Comparison of ENCODE assay signal across 27 cellular contexts in genomic region chr5:150246835-150247234, GRCh38. TPM values are rescaled to one million over a fixed set of nuclear protein-coding genes. Genes with fewer than 3 reads are reported as not detected.
DNase-seq lines count a peak whose midpoint lies in the region; ATAC-seq, FAIRE-seq and TF ChIP-seq lines count a peak whose summit lies in the region.
"Had no signal": no experiment of that assay in that cellular context is flagged by ENCODE, and none has a peak within 500 bp of the region (broad histone marks: within the 10 kb centered on the region; RNA-seq: fewer than 3 reads in every experiment).

No MANE protein-coding gene starts in this region.

- no peak overlapping the region for H2BK120ac ChIP-seq in H9 (ENCODE audit: low read depth, low read length, poor library complexity, severe bottlenecking)

- H3K79me1 ChIP-seq in H9 (ENCODE audit: insufficient read depth, low read depth, low read length, poor library complexity, severe bottlenecking), result no peaks in the 10 kb centered on the region

- H3K9me3 Mint-ChIP-seq in MCF 10A (ENCODE audit: unreplicated experiment) (no peaks in the 10 kb centered on the region), H9 (no peaks in the 10 kb centered on the region)
- H3K9me3 Mint-ChIP-seq: CD4-positive, alpha-beta T cell; GM23338 had no signal

- H3K36me3 Mint-ChIP-seq in MCF 10A (ENCODE audit: insufficient read depth, unreplicated experiment), result no peaks in the 10 kb centered on the region
- no peaks in the 10 kb centered on the region; a peak in 1 of 7 replicates for H3K36me3 Mint-ChIP-seq in H9 (ENCODE audit: insufficient read depth in 1 of 3, low read depth in 3 of 3)

- no peaks in the 10 kb centered on the region for H3K9me1 ChIP-seq in K562 (ENCODE audit: control insufficient read depth, insufficient read depth, low read length)

- TF ChIP-seq CTCF in MCF 10A (IDR thresholded peaks at IDR 0.05; ENCODE audit: unreplicated experiment) (no peak), breast epithelium (IDR thresholded peaks at IDR 0.05) (no peak), K562 (IDR thresholded peaks at IDR 0.05 in 2 of 3, conservative IDR thresholded peaks at IDR 0.05 in 1 of 3; ENCODE audit: insufficient read depth in 2 of 3, low read depth in 1 of 3, low read length in 3 of 3) (no peak), H9 (conservative IDR thresholded peaks at IDR 0.05) (no peak)

- H3K27ac ChIP-seq in breast epithelium (no peak overlapping the region), K562 (ENCODE audit: extremely low read depth, low read depth, low read length) (no peak overlapping the region), skeletal muscle tissue (ENCODE audit: low read depth, low read length) (peak overlapping the region; percentile 99), H9 (ENCODE audit: insufficient read length, low read depth, low read length) (no peak overlapping the region)
- H3K27ac ChIP-seq: 22Rv1, BLaER1, KMS-11 had no signal

- CTCF ChIA-PET in MCF 10A (lab: Yijun Ruan, JAX), result interaction anchor here (0.7 to 2.6 kb wide), 10 partner anchors 8 to 118 kb away, joined by 3 to 16 read pairs (median 4); no protein-coding TSS in a partner anchor
- CTCF ChIA-PET in K562 (lab: Yijun Ruan, JAX; ENCODE audit: low intra/inter-chr PET ratio), result no interaction called here

- no peak for ATAC-seq in K562

- H3K36me3 ChIP-seq in breast epithelium, result no peaks in the 10 kb centered on the region
- H3K36me3 ChIP-seq in K562 (ENCODE audit: control insufficient read depth, insufficient read depth, low read length), result no peaks in the 10 kb centered on the region
- H3K36me3 ChIP-seq in skeletal muscle tissue (ENCODE audit: control insufficient read depth in 3 of 3, insufficient read depth in 3 of 3, low read length in 3 of 3), result peaks cover 0 to 1% (median 0%) of the 10 kb centered on the region in 3 donors
- H3K36me3 ChIP-seq: BLaER1 had no signal

- intact Hi-C loops in MCF 10A (cut with micrococcal nuclease), result no loop called here
- intact Hi-C loops in breast epithelium (cut with DNase I; ENCODE audit: low total_unique reads), result no loop called here
- intact Hi-C loops in K562 (cut with micrococcal nuclease), result no loop called here

- DNase-seq in MCF 10A (ENCODE audit: unreplicated experiment), result peak; percentile 34
- DNase-seq in breast epithelium (ENCODE audit: low spot score in 2 of 2), result no peak
- DNase-seq in K562 (ENCODE audit: extremely low read depth in 1 of 4, low spot score in 3 of 4), result peak in 1 of 4 experiments; percentile 29
- peak; percentile 49 for DNase-seq in myocyte (ENCODE audit: low read depth)
- no peak for DNase-seq in SK-N-DZ (ENCODE audit: low spot score)
- DNase-seq in NCI-H2107 (lab: John Stamatoyannopoulos, UW), result no peak
- DNase-seq in H9, result no peak
- DNase-seq: ACHN; CD4-positive, alpha-beta T cell; COR-L47; HCEC 1CT; NCI-H1694; NCI-H2081; NCI-H2171 treated with DMSO at 0.1 percent for 48 hours; NCI-H526; SHP77 treated with DMSO at 0.1 percent for 48 hours; SK-N-SH had no signal

- H3K4me1 ChIP-seq in breast epithelium (no peaks in the 10 kb centered on the region), K562 (replicated peaks in 1 of 2; ENCODE audit: control insufficient read depth in 2 of 2, insufficient read depth in 2 of 2, low read length in 2 of 2) (peaks cover 22 to 23% of the 10 kb centered on the region in 2 experiments), skeletal muscle tissue (ENCODE audit: control insufficient read depth in 3 of 3, insufficient read depth in 3 of 3, low read length in 3 of 3) (peaks cover 48 to 60% (median 54%) of the 10 kb centered on the region in 3 donors), H9 (ENCODE audit: insufficient read depth, low read length) (no peaks in the 10 kb centered on the region; the same call in 1 of the 2 replicates)

- no peak overlapping the region for H4K5ac ChIP-seq in H9 (ENCODE audit: insufficient read length, low read depth, low read length)

- no peak overlapping the region for H3T11ph ChIP-seq in H9 (ENCODE audit: low read length)

- H3K4me3 Mint-ChIP-seq in MCF 10A (ENCODE audit: unreplicated experiment) (no peak overlapping the region), H9 (no peak overlapping the region)
- H3K4me3 Mint-ChIP-seq: CD4-positive, alpha-beta T cell; GM23338 had no signal

- H4K91ac ChIP-seq in H9 (ENCODE audit: insufficient read length, low read depth, low read length), result no peak overlapping the region

- BruUV-seq in MCF 10A (replicated peaks; lab: Mats Ljungman, UMichigan) (no TSS peak), K562 (replicated peaks; lab: Mats Ljungman, UMichigan) (no TSS peak)

- peak overlapping the region; percentile 76 for H2AFZ ChIP-seq in K562 (ENCODE audit: low read depth, low read length)
- H2AFZ ChIP-seq in H9 (ENCODE audit: low read length), result no peak overlapping the region
- H2AFZ ChIP-seq: GM23338 had no signal

- H4K20me1 ChIP-seq in K562 (replicated peaks; ENCODE audit: control insufficient read depth, insufficient read depth, low read length) (no peaks in the 10 kb centered on the region), H9 (ENCODE audit: control insufficient read depth, insufficient read depth, insufficient read length) (no peaks in the 10 kb centered on the region)
- H4K20me1 ChIP-seq: BLaER1 had no signal

- no peak overlapping the region for H3K4me3 ChIP-seq in breast epithelium
- H3K4me3 ChIP-seq in K562, result no peak overlapping the region
- H3K4me3 ChIP-seq in skeletal muscle tissue (ENCODE audit: low read length in 3 of 3), result peak overlapping the region in 2 of 3 donors; percentile 4 to 49
- H3K4me3 ChIP-seq: BLaER1, GM23338 had no signal

- 0 out of 4 replicates have a peak overlapping the region, but pooled peaks of 1 of the 2 experiments have one; percentile 11 for H3K9ac ChIP-seq in K562 (ENCODE audit: insufficient read depth in 1 of 2, low read depth in 2 of 2, low read length in 2 of 2)
- peak overlapping the region; percentile 39 to 94 (median 88) for H3K9ac ChIP-seq in skeletal muscle tissue (ENCODE audit: low read depth in 1 of 3, low read length in 3 of 3)
- no peak overlapping the region for H3K9ac ChIP-seq in H9 (ENCODE audit: extremely low read depth, insufficient read length, low read length)
- H3K9ac ChIP-seq: BLaER1, KMS-11, SK-N-SH had no signal

- H3K23ac ChIP-seq in H9 (ENCODE audit: insufficient read length, low read depth, low read length), result no peak overlapping the region

- no peak for TF ChIP-seq RAD21 in K562 (CRISPR knock-in tag; conservative IDR thresholded peaks at IDR 0.05 in 1 of 2, IDR thresholded peaks at IDR 0.05 in 1 of 2)

- H2BK5ac ChIP-seq in H9 (ENCODE audit: insufficient read length, low read length), result no peak overlapping the region

- H3K9me3 ChIP-seq in breast epithelium (no peaks in the 10 kb centered on the region), K562 (replicated peaks; ENCODE audit: control insufficient read depth, insufficient read depth, low read depth, low read length) (no peaks in the 10 kb centered on the region), skeletal muscle tissue (ENCODE audit: control insufficient read depth in 3 of 3, low read length in 3 of 3) (no peaks in the 10 kb centered on the region), H9 (ENCODE audit: control insufficient read depth, low read depth, low read length) (no peaks in the 10 kb centered on the region)
- H3K9me3 ChIP-seq: BLaER1, SK-N-SH had no signal

- H3K14ac ChIP-seq in H9 (ENCODE audit: insufficient read depth, low read length), result no peak overlapping the region

- POLR2A ChIA-PET in MCF 10A (lab: Yijun Ruan, JAX), result interaction anchor here (1.4 to 2.0 kb wide), 3 partner anchors 16 to 73 kb away, joined by 4 to 7 read pairs (median 7); no protein-coding TSS in a partner anchor
- POLR2A ChIA-PET in K562 (lab: Yijun Ruan, JAX), result interaction anchor here (0.5 to 1.2 kb wide), 5 partner anchors 9 to 107 kb away, joined by 3 to 5 read pairs (median 3); no protein-coding TSS in a partner anchor

- H3K4me1 Mint-ChIP-seq in MCF 10A (ENCODE audit: insufficient read depth, unreplicated experiment) (peaks cover 7% of the 10 kb centered on the region), H9 (peaks cover 2 to 11% of the 10 kb centered on the region in 2 experiments; a peak in 3 of 4 replicates)

- H3K27me3 ChIP-seq in breast epithelium (no peaks in the 10 kb centered on the region), K562 (ENCODE audit: control insufficient read depth in 2 of 2, insufficient read depth in 2 of 2, low read length in 2 of 2) (peaks cover 15 to 41% of the 10 kb centered on the region in 2 experiments; a peak in 4 of 5 replicates), skeletal muscle tissue (ENCODE audit: control insufficient read depth in 3 of 3, insufficient read depth in 3 of 3, low read length in 3 of 3) (no peaks in the 10 kb centered on the region), H9 (ENCODE audit: insufficient read depth, low read length) (no peaks in the 10 kb centered on the region)
- H3K27me3 ChIP-seq: BLaER1 had no signal

- no peak overlapping the region for H2AK5ac ChIP-seq in H9 (ENCODE audit: insufficient read length, low read length)

- H3K79me2 ChIP-seq in K562 (ENCODE audit: control insufficient read depth, insufficient read depth, low read length), result no peaks in the 10 kb centered on the region
- H3K79me2 ChIP-seq in H9 (ENCODE audit: insufficient read depth, low read length), result no peaks in the 10 kb centered on the region

- no peak overlapping the region for H4K8ac ChIP-seq in H9 (replicated peaks; ENCODE audit: insufficient read length, low read depth, low read length)

- H3K4me2 ChIP-seq in K562 (ENCODE audit: insufficient read depth, low read length) (no peak overlapping the region; the same call in 1 of the 2 replicates), H9 (ENCODE audit: insufficient read depth, insufficient read length, low read length) (no peak overlapping the region)
- H3K4me2 ChIP-seq: BLaER1, GM23338, KMS-11, SK-N-SH had no signal

- FAIRE-seq in K562 (lab: Jason Lieb, UNC), result peak; percentile 15
- FAIRE-seq: GM12892, RCC 7860 had no signal

- no peak overlapping the region for H2BK15ac ChIP-seq in H9 (ENCODE audit: low read depth, low read length)

- no peaks in the 10 kb centered on the region for H3K23me2 ChIP-seq in H9 (ENCODE audit: insufficient read length, low read depth, low read length, poor library complexity, severe bottlenecking)

- no peak overlapping the region for H2BK20ac ChIP-seq in H9 (ENCODE audit: low read depth, low read length, poor library complexity, severe bottlenecking)

- no peak for TF ChIP-seq EP300 in K562 (IDR thresholded peaks at IDR 0.05; ENCODE audit: low read length)

- H3K27ac Mint-ChIP-seq in MCF 10A (ENCODE audit: low read depth, unreplicated experiment) (no peak overlapping the region), H9 (peak overlapping the region in 1 of 3 experiments; percentile 74; a peak in 1 of 7 replicates)
- H3K27ac Mint-ChIP-seq: CD4-positive, alpha-beta T cell; GM23338 had no signal

- no peak overlapping the region for H3K56ac ChIP-seq in H9 (ENCODE audit: insufficient read length, low read depth, low read length)

- no peak overlapping the region for H3K4ac ChIP-seq in H9 (ENCODE audit: low read depth, low read length)

- H3K18ac ChIP-seq in H9 (ENCODE audit: insufficient read length, low read depth, low read length), result no peak overlapping the region

- TF ChIP-seq POLR2A in breast epithelium (IDR thresholded peaks at IDR 0.05) (no peak), K562 (conservative IDR thresholded peaks at IDR 0.05) (no peak)

- WGBS in K562 (ENCODE audit: insufficient coverage, low coverage, missing lambda C conversion rate), result 46% methylated on average over 5 of the region's 5 CpGs
- whole genome bisulfite sequencing in H9 (ENCODE audit: extremely low coverage, insufficient read length, low lambda C conversion rate), result no CpG with 5 or more reads among the region's 5 CpGs

- in situ Hi-C loops in K562 (cut with MboI), result no loop called here

- no peaks in the 10 kb centered on the region for H3K27me3 Mint-ChIP-seq in MCF 10A (ENCODE audit: insufficient read depth, unreplicated experiment)
- peaks cover 9% of the 10 kb centered on the region for H3K27me3 Mint-ChIP-seq in H9 (ENCODE audit: low read depth)
- H3K27me3 Mint-ChIP-seq: CD4-positive, alpha-beta T cell had no signal

- no peak overlapping the region for H2BK12ac ChIP-seq in H9 (ENCODE audit: insufficient read length, low read depth, low read length)

RNA-seq across cellular contexts. Expression of gene CAMK2A, which starts 42.7 kb away (rescaled TPM):
- total RNA-seq in MCF 10A (2022) (not detected in 2 replicates), breast epithelium (under 1 TPM in 1 of 3 donors, not detected in 2; under 0.01 TPM), K562 (2014; rRNA removed) (0.18 TPM in 1 of 2 replicates, not detected in the other), K562 (2014; rRNA removed; fragmentation: Illumina TruSeq; extraction: Trizol) (not detected in 2 replicates), K562 (2015; rRNA removed; fragmentation: Illumina TruSeq; extraction: Trizol) (0.04 TPM in 2 replicates), K562 (2021) (0.13 TPM in 1 of 2 replicates, not detected in the other), myocyte (5.0 and 8.6 TPM in 2 replicates), skeletal muscle tissue (45.9 TPM), H9 (2021) (0.15 and 0.33 TPM in 2 replicates)
- 0.19 TPM in 1 of 2 replicates, not detected in the other for total RNA-seq in K562 (2011; cell fraction: chromatin; rRNA removed; ENCODE audit: low replicate concordance)
- total RNA-seq in K562 (2011; cell fraction: nucleolus; rRNA removed), result 0.17 TPM in 1 of 2 replicates, not detected in the other
- total RNA-seq in K562 (2011; cell fraction: nucleoplasm; rRNA removed), result 0.07 TPM in 1 of 2 replicates, not detected in the other
- polyA plus RNA-seq in K562 (2011; rRNA removed) (not detected in 2 replicates), K562 (2014; fragmentation: Illumina TruSeq; extraction: Trizol) (0.10 TPM in 1 of 2 replicates, not detected in the other), K562 (2014; fragmentation: Nextera tagmentation; extraction: Ambion mirVana) (not detected), K562 (2014; rRNA removed) (0.01 and 0.28 TPM in 2 replicates)
- polyA plus RNA-seq in K562 (2011; cell fraction: cytosol; rRNA removed), result not detected in 2 replicates
- polyA plus RNA-seq in K562 (2011; cell fraction: nucleus; rRNA removed), result 0.11 TPM in 2 replicates
- polyA plus RNA-seq in K562 (2012), result 0.05 and 0.24 TPM in 2 replicates
- polyA minus RNA-seq in K562 (2011; rRNA and poly(A)+ RNA removed), result not detected in 2 replicates
- not detected in 2 replicates for polyA minus RNA-seq in K562 (2011; cell fraction: cytosol; rRNA and poly(A)+ RNA removed)
- 0.22 TPM in 1 of 2 replicates, not detected in the other for polyA minus RNA-seq in K562 (2011; cell fraction: nucleus; rRNA and poly(A)+ RNA removed)
- polyA plus RNA-seq in myocyte (2012), result 3.0 TPM
- polyA plus RNA-seq in SK-N-DZ (2014; cell fraction: cytosol; rRNA removed), result 3.2 and 6.5 TPM in 2 replicates
- polyA plus RNA-seq in SK-N-DZ (2014; cell fraction: nucleus; rRNA removed), result 7.5 and 14.0 TPM in 2 replicates
- total RNA-seq: GM23338, HT1080, OCI-LY7 had no signal

RNA-seq across cellular contexts. Expression of gene ARSI, which starts 55.9 kb away (rescaled TPM):
- 0.19 and 0.25 TPM in 2 replicates for total RNA-seq in MCF 10A (2022)
- total RNA-seq in breast epithelium, result 1 to 10 TPM in 1 of 3 donors, under 1 TPM in 2; 0.48 to 1.3 (median 0.98) TPM
- not detected in 2 replicates for total RNA-seq in K562 (2011; cell fraction: chromatin; rRNA removed; ENCODE audit: low replicate concordance)
- total RNA-seq in K562 (2011; cell fraction: nucleolus; rRNA removed), result 0.26 TPM in 1 of 2 replicates, not detected in the other
- total RNA-seq in K562 (2011; cell fraction: nucleoplasm; rRNA removed), result not detected in 2 replicates
- total RNA-seq in K562 (2014; rRNA removed), result 0.12 TPM in 1 of 2 replicates, not detected in the other
- total RNA-seq in K562 (2014; rRNA removed; fragmentation: Illumina TruSeq; extraction: Trizol), result not detected in 2 replicates
- total RNA-seq in K562 (2015; rRNA removed; fragmentation: Illumina TruSeq; extraction: Trizol), result not detected in 2 replicates
- 0.04 TPM in 2 replicates for total RNA-seq in K562 (2021)
- polyA plus RNA-seq in K562 (2011; rRNA removed), result 0.07 TPM in 1 of 2 replicates, not detected in the other
- polyA plus RNA-seq in K562 (2011; cell fraction: cytosol; rRNA removed), result 0.16 TPM in 1 of 2 replicates, not detected in the other
- not detected in 2 replicates for polyA plus RNA-seq in K562 (2011; cell fraction: nucleus; rRNA removed)
- polyA plus RNA-seq in K562 (2012), result 0.08 TPM in 1 of 2 replicates, not detected in the other
- not detected in 2 replicates for polyA plus RNA-seq in K562 (2014; fragmentation: Illumina TruSeq; extraction: Trizol)
- not detected for polyA plus RNA-seq in K562 (2014; fragmentation: Nextera tagmentation; extraction: Ambion mirVana)
- not detected in 2 replicates for polyA plus RNA-seq in K562 (2014; rRNA removed)
- polyA minus RNA-seq in K562 (2011; rRNA and poly(A)+ RNA removed), result not detected in 2 replicates
- polyA minus RNA-seq in K562 (2011; cell fraction: cytosol; rRNA and poly(A)+ RNA removed), result not detected in 2 replicates
- polyA minus RNA-seq in K562 (2011; cell fraction: nucleus; rRNA and poly(A)+ RNA removed), result not detected in 2 replicates
- 1.7 and 2.4 TPM in 2 replicates for total RNA-seq in myocyte
- 1.1 TPM for polyA plus RNA-seq in myocyte (2012)
- total RNA-seq in skeletal muscle tissue, result 9.9 TPM
- 2.3 and 3.3 TPM in 2 replicates for polyA plus RNA-seq in SK-N-DZ (2014; cell fraction: cytosol; rRNA removed)
- 0.39 and 1.2 TPM in 2 replicates for polyA plus RNA-seq in SK-N-DZ (2014; cell fraction: nucleus; rRNA removed)
- 1.3 and 1.7 TPM in 2 replicates for total RNA-seq in H9 (2021)
- total RNA-seq: OCI-LY7 had no signal

RNA-seq across cellular contexts. Expression of gene SLC6A7, which starts 57.0 kb away (rescaled TPM):
- total RNA-seq in MCF 10A (2022), result not detected in 2 replicates
- total RNA-seq in breast epithelium, result under 1 TPM in 2 of 3 donors, not detected in 1; 0.15 to 0.16 TPM
- not detected in 2 replicates for total RNA-seq in K562 (2011; cell fraction: chromatin; rRNA removed; ENCODE audit: low replicate concordance)
- not detected in 2 replicates for total RNA-seq in K562 (2011; cell fraction: nucleolus; rRNA removed)
- not detected in 2 replicates for total RNA-seq in K562 (2011; cell fraction: nucleoplasm; rRNA removed)
- total RNA-seq in K562 (2014; rRNA removed), result not detected in 2 replicates
- not detected in 2 replicates for total RNA-seq in K562 (2014; rRNA removed; fragmentation: Illumina TruSeq; extraction: Trizol)
- not detected in 2 replicates for total RNA-seq in K562 (2015; rRNA removed; fragmentation: Illumina TruSeq; extraction: Trizol)
- not detected in 2 replicates for total RNA-seq in K562 (2021)
- polyA plus RNA-seq in K562 (2011; rRNA removed), result not detected in 2 replicates
- not detected in 2 replicates for polyA plus RNA-seq in K562 (2011; cell fraction: cytosol; rRNA removed)
- polyA plus RNA-seq in K562 (2011; cell fraction: nucleus; rRNA removed), result not detected in 2 replicates
- not detected in 2 replicates for polyA plus RNA-seq in K562 (2012)
- polyA plus RNA-seq in K562 (2014; fragmentation: Illumina TruSeq; extraction: Trizol), result not detected in 2 replicates
- not detected for polyA plus RNA-seq in K562 (2014; fragmentation: Nextera tagmentation; extraction: Ambion mirVana)
- polyA plus RNA-seq in K562 (2014; rRNA removed), result not detected in 2 replicates
- not detected in 2 replicates for polyA minus RNA-seq in K562 (2011; rRNA and poly(A)+ RNA removed)
- not detected in 2 replicates for polyA minus RNA-seq in K562 (2011; cell fraction: cytosol; rRNA and poly(A)+ RNA removed)
- polyA minus RNA-seq in K562 (2011; cell fraction: nucleus; rRNA and poly(A)+ RNA removed), result not detected in 2 replicates
- total RNA-seq in myocyte, result 0.10 TPM in 1 of 2 replicates, not detected in the other
- not detected for polyA plus RNA-seq in myocyte (2012)
- not detected for total RNA-seq in skeletal muscle tissue
- polyA plus RNA-seq in SK-N-DZ (2014; cell fraction: cytosol; rRNA removed), result not detected in 2 replicates
- polyA plus RNA-seq in SK-N-DZ (2014; cell fraction: nucleus; rRNA removed), result not detected in 2 replicates
- not detected in 2 replicates for total RNA-seq in H9 (2021)
- total RNA-seq: CD4-positive, alpha-beta T cell; G401; GM23338; HT1080; OCI-LY7 had no signal
- polyA plus RNA-seq: GM23338, SK-N-SH had no signal

Comparison
In these comparisons a context has a peak if more than half of its experiments do, and no peak if none do; other contexts are left out.
1. DNase-seq: peak in MCF 10A (single experiment) and myocyte (single experiment); none in breast epithelium (0 of 2), SK-N-DZ (single experiment), NCI-H2107 (single experiment) and H9 (single experiment).
2. H3K4me3 ChIP-seq: peak in skeletal muscle tissue (2 of 3); none in breast epithelium (0 of 3) and K562 (single experiment).